ENCODE assay signal across 25 cellular contexts in the genomic region with DNA sequence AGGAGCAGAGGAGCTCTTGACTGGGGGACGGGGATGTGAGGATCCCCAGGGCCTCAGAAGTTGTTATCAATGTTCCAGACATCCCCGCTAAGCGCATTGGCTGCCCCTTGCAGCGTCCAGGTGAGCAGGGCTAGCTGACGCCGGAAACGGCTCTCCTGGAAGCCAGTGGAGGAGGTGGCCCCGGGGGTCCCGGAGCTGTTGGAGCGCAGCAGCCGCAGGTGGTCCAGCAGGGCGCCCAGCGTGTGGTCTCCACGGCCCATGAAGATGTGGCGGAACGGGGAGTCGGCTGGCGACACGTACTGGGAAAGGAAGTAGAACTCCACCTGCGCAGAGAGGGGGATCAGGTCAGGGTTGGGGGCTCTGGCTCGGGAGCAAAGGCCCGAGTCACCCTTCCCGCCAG.
"Had no signal": no experiment of that assay in that cellular context is flagged by ENCODE, and none has a peak within 500 bp of the region (broad histone marks: within the 10 kb centered on the region; RNA-seq: fewer than 3 reads in every experiment).

No MANE protein-coding gene starts in this region.

- H3K4me1 ChIP-seq: ascending aorta, body of pancreas, Peyer's patch, SJCRH30 had no signal

- H3K4me2 ChIP-seq: SK-N-SH had no signal

- DNase-seq: activated CD4-positive, alpha-beta memory T cell treated with anti-CD3 and anti-CD28 coated beads for 36 hours; activated CD4-positive, alpha-beta T cell treated with anti-CD3 and anti-CD28 coated beads, Interleukin-2, amount 10 ng/mL, durations not matched to agents 7 days and 5 days; activated CD4-positive, CD25-positive, alpha-beta regulatory T cell; activated CD8-positive, alpha-beta memory T cell treated with anti-CD3 and anti-CD28 coated beads for 24 hours; activated effector memory CD4-positive, alpha-beta T cell treated with anti-CD3 and anti-CD28 coated beads, Interleukin-2, amount 50 U/mL, for 16 hours; activated naive CD4-positive, alpha-beta T cell treated with Interleukin-2 at 50 U/mL for 16 hours; activated naive CD8-positive, alpha-beta T cell treated with anti-CD3 and anti-CD28 coated beads, Interleukin-2, amount 50 U/mL, for 24 hours; activated T-cell treated with anti-CD3 and anti-CD28 coated beads, Interleukin-2, amount 50 U/mL, for 4 hours; amniotic stem cell; central memory CD4-positive, alpha-beta T cell; MG63; MV-4-11; NCI-H1092 treated with DMSO at 0.1 percent for 48 hours; NCI-H1417 treated with DMSO at 0.1 percent for 48 hours; NCI-H187; NCI-H2081; NCI-H524; Peyer's patch; Right ventricle myocardium superior; SJCRH30; SK-N-SH; T-helper 1 cell had no signal

- H3K9ac ChIP-seq: SK-N-SH had no signal

- H3K9me3 ChIP-seq: ascending aorta, body of pancreas, MG63, Peyer's patch, SJCRH30, SK-N-SH had no signal

- H3K4me3 ChIP-seq: ascending aorta, body of pancreas, MG63, Peyer's patch, SJCRH30 had no signal

- H3K27ac ChIP-seq: ascending aorta, body of pancreas, Peyer's patch, SJCRH30, VCaP had no signal

- H3K27me3 ChIP-seq: ascending aorta, body of pancreas, MG63, Peyer's patch, SJCRH30 had no signal

- H3K36me3 ChIP-seq: MG63, Peyer's patch, SJCRH30 had no signal
